In genomic region chr1:8311068-8311718, GRCh38 we compare ENCODE assay signal across 16 cellular contexts. TPM values are rescaled to one million over a fixed set of nuclear protein-coding genes. Genes with fewer than 3 reads are reported as not detected.
DNase-seq lines count a peak whose midpoint lies in the region; ATAC-seq, FAIRE-seq and TF ChIP-seq lines count a peak whose summit lies in the region.
"Had no signal": no experiment of that assay in that cellular context is flagged by ENCODE, and none has a peak within 500 bp of the region (broad histone marks: within the 10 kb centered on the region; RNA-seq: fewer than 3 reads in every experiment).

No MANE protein-coding gene starts in this region.

- no peak for FAIRE-seq in pancreas (lab: Jason Lieb, UNC)
- FAIRE-seq: GM12892, GM18507 had no signal

- H3K4me1 Mint-ChIP-seq in endodermal cell: peaks cover 20% of the 10 kb centered on the region

- BruUV-seq in Panc1 (replicated peaks; lab: Mats Ljungman, UMichigan): no TSS peak

- H3K36me3 Mint-ChIP-seq in endodermal cell (ENCODE audit: low read depth): no peaks in the 10 kb centered on the region
- H3K36me3 Mint-ChIP-seq: CD4-positive, alpha-beta memory T cell had no signal

- H3K27ac ChIP-seq in Panc1 (ENCODE audit: low read length) (peak overlapping the region; percentile 98), endodermal cell (ENCODE audit: low read depth, low read length) (no peak overlapping the region), pancreas (peak overlapping the region; percentile 66 to 84 (median 78))
- H3K27ac ChIP-seq: C4-2B, KMS-11 had no signal

- CTCF ChIA-PET in Panc1 (lab: Charles Lee): interaction anchor here (0.6 kb wide), 1 partner anchor 313 kb away, joined by 6 read pairs; no protein-coding TSS in a partner anchor

- peaks cover 6% of the 10 kb centered on the region; the same call in 1 of the 2 replicates for H3K9me3 ChIP-seq in Panc1 (ENCODE audit: control insufficient read depth, insufficient read depth, low read depth, low read length)
- H3K9me3 ChIP-seq in endodermal cell (ENCODE audit: control insufficient read depth, low read length): peaks cover 7% of the 10 kb centered on the region
- no peaks in the 10 kb centered on the region for H3K9me3 ChIP-seq in pancreas
- H3K9me3 ChIP-seq: HAP-1 had no signal

- no peak for TF ChIP-seq CTCF in Panc1 (IDR thresholded peaks at IDR 0.05)
- TF ChIP-seq CTCF in endodermal cell (conservative IDR thresholded peaks at IDR 0.05): peak; percentile 14
- TF ChIP-seq CTCF in pancreas (IDR thresholded peaks at IDR 0.05): no peak

- H3K4me3 Mint-ChIP-seq in endodermal cell: no peak overlapping the region
- H3K4me3 Mint-ChIP-seq: CD4-positive, alpha-beta memory T cell had no signal

- no peak for ATAC-seq in Panc1
- no peak for ATAC-seq in pancreas
- no peak for ATAC-seq in GM21447 (IDR thresholded peaks at IDR 0.05; ENCODE audit: unreplicated experiment)
- ATAC-seq in HG02763 (IDR thresholded peaks at IDR 0.05; ENCODE audit: unreplicated experiment): no peak

- H3K9ac ChIP-seq in endodermal cell (ENCODE audit: extremely low read depth, low read length, poor library complexity, severe bottlenecking): no peak overlapping the region
- H3K9ac ChIP-seq: KMS-11 had no signal

- peaks cover 6% of the 10 kb centered on the region for H3K9me3 Mint-ChIP-seq in endodermal cell

- in situ Hi-C loops in Panc1 (cut with HindIII; ENCODE audit: low pct_unique_long_range_greater_than_20kb, low sequenced_read_pairs): loop anchor here (25.0 kb wide), 1 partner anchor 224 kb away; no protein-coding TSS in a partner anchor

- intact Hi-C loops in Panc1 (cut with micrococcal nuclease; ENCODE audit: unreplicated experiment): loop anchor here (5.0 to 10.0 kb wide), 3 partner anchors 109 to 216 kb away; no protein-coding TSS in a partner anchor
- intact Hi-C loops in pancreas (cut with DNase I): loop anchor here in 1 of 3 donors (5.0 to 10.0 kb wide), 2 partner anchors 146 to 284 kb away; partner anchors contain the start of gene ERRFI1

- no peaks in the 10 kb centered on the region for H3K27me3 ChIP-seq in Panc1 (ENCODE audit: control insufficient read depth, insufficient read depth, low read length)
- H3K27me3 ChIP-seq in endodermal cell (ENCODE audit: control insufficient read depth, insufficient read depth, low read length, poor library complexity, severe bottlenecking): no peaks in the 10 kb centered on the region
- H3K27me3 ChIP-seq in pancreas: no peaks in the 10 kb centered on the region

- peaks cover 9% of the 10 kb centered on the region for H3K27me3 Mint-ChIP-seq in endodermal cell (ENCODE audit: insufficient read depth)

- no peak overlapping the region for H3K27ac Mint-ChIP-seq in endodermal cell
- H3K27ac Mint-ChIP-seq: CD4-positive, alpha-beta memory T cell had no signal

- DNase-seq in Panc1 (ENCODE audit: low read depth, low spot score) (no peak), endodermal cell (peak; percentile 28), pancreas (no peak), CD1c-positive myeloid dendritic cell (ENCODE audit: extremely low spot score) (no peak), NCI-H510A treated with DMSO at 0.1 percent for 48 hours (lab: John Stamatoyannopoulos, UW) (no peak)
- DNase-seq: AML-193; CD4-positive, alpha-beta memory T cell; DMS153; GDM1 had no signal

- peaks cover 40% of the 10 kb centered on the region for H3K4me1 ChIP-seq in Panc1 (ENCODE audit: control insufficient read depth, insufficient read depth, low read length)
- H3K4me1 ChIP-seq in endodermal cell (ENCODE audit: control insufficient read depth, insufficient read depth, low read length): no peaks in the 10 kb centered on the region
- H3K4me1 ChIP-seq in pancreas: peaks cover 12 to 26% (median 16%) of the 10 kb centered on the region in 3 donors
- H3K4me1 ChIP-seq: HAP-1 had no signal

- POLR2A ChIA-PET in Panc1 (lab: Charles Lee): interaction anchor here (0.6 kb wide), 3 partner anchors 50 to 275 kb away, joined by 3 to 9 read pairs (median 3); no protein-coding TSS in a partner anchor

- H3K4me3 ChIP-seq in Panc1 (ENCODE audit: low read depth in 2 of 2, low read length in 2 of 2) (no peak overlapping the region), endodermal cell (ENCODE audit: low read length) (no peak overlapping the region), pancreas (no peak overlapping the region)
- H3K4me3 ChIP-seq: HAP-1 had no signal

- WGBS in endodermal cell (ENCODE audit: insufficient coverage in 1 of 2, insufficient read length in 1 of 2), 2 experiments: 82% methylated on average over 1 of the region's 1 CpG; no CpG with 5 or more reads in 1 of the 2 experiments
- WGBS in pancreas, 2 donors: 98 to 100% methylated on average over 1 of the region's 1 CpG

- H3K36me3 ChIP-seq in Panc1 (ENCODE audit: control insufficient read depth, insufficient read depth, low read length) (no peaks in the 10 kb centered on the region), endodermal cell (ENCODE audit: control insufficient read depth, insufficient read depth, low read length) (no peaks in the 10 kb centered on the region), pancreas (no peaks in the 10 kb centered on the region)
- H3K36me3 ChIP-seq: HAP-1 had no signal

RNA-seq across cellular contexts. Expression of gene SLC45A1, which starts 6.7 kb away (rescaled TPM):
- 11.3 TPM for total RNA-seq in Panc1 (2021; ENCODE audit: unreplicated experiment)
- polyA plus RNA-seq in Panc1 (2012; ENCODE audit: insufficient read length): 49.4 TPM
- under 1 TPM in 1 of 2 donors, not detected in 1; 0.42 TPM for total RNA-seq in endodermal cell
- polyA plus RNA-seq in endodermal cell (2013, experiment 1 of 2): 2.4 TPM
- polyA plus RNA-seq in endodermal cell (2013, experiment 2 of 2): 2.3 TPM
- total RNA-seq in pancreas: under 1 TPM; 0.16 to 0.75 (median 0.41) TPM
- polyA plus RNA-seq in pancreas: 1 to 10 TPM; 1.4 to 1.8 TPM
